ENCODE assay signal across 10 cellular contexts in genomic region chr2:167140767-167141166, GRCh38.
DNase-seq lines count a peak whose midpoint lies in the region; TF ChIP-seq lines count a peak whose summit lies in the region.
"Had no signal": no experiment of that assay in that cellular context is flagged by ENCODE, and none has a peak within 500 bp of the region (broad histone marks: within the 10 kb centered on the region; RNA-seq: fewer than 3 reads in every experiment).

No MANE protein-coding gene starts in this region.

- CTCF ChIA-PET in OCI-LY7 (lab: Charles Lee; ENCODE audit: unreplicated experiment): no interaction called here

- no peak for TF ChIP-seq POLR2A in uterus (IDR thresholded peaks at IDR 0.05)

- peaks cover 13% of the 10 kb centered on the region for H3K4me1 ChIP-seq in osteoblast (ENCODE audit: insufficient read depth, low read length)
- H3K4me1 ChIP-seq in uterus: no peaks in the 10 kb centered on the region
- no peaks in the 10 kb centered on the region for H3K4me1 ChIP-seq in OCI-LY7 (ENCODE audit: insufficient read depth, low read length, poor library complexity, severe bottlenecking)

- BruUV-seq in OCI-LY7 (replicated peaks; lab: Mats Ljungman, UMichigan): no TSS peak

- H3K36me3 ChIP-seq in osteoblast (ENCODE audit: insufficient read depth, low read length) (no peaks in the 10 kb centered on the region), uterus (no peaks in the 10 kb centered on the region), OCI-LY7 (ENCODE audit: insufficient read depth, low read length) (no peaks in the 10 kb centered on the region)
- H3K36me3 ChIP-seq: tibial nerve had no signal

- TF ChIP-seq CTCF in fibroblast of mammary gland (conservative IDR thresholded peaks at IDR 0.05; ENCODE audit: control insufficient read depth, insufficient read depth, low read depth, low read length) (no peak), osteoblast (IDR thresholded peaks at IDR 0.05; ENCODE audit: extremely low read depth, low read depth, low read length) (no peak), uterus (IDR thresholded peaks at IDR 0.05) (no peak), OCI-LY7 (conservative IDR thresholded peaks at IDR 0.05; ENCODE audit: low read length) (no peak)

- DNase-seq in GM03348 (ENCODE audit: low spot score) (peak; percentile 78), RPMI7951 (ENCODE audit: low read depth) (peak; percentile 93), fibroblast of mammary gland (ENCODE audit: low read depth) (peak; percentile 98), osteoblast (ENCODE audit: insufficient read length, low spot score, missing footprints) (peak; percentile 70), uterus (no peak), NCI-H1417 treated with DMSO at 0.1 percent for 48 hours (lab: John Stamatoyannopoulos, UW) (no peak), OCI-LY7 (ENCODE audit: low spot score) (no peak)
- no peak for DNase-seq in activated CD8-positive, alpha-beta memory T cell treated with anti-CD3 and anti-CD28 coated beads for 24 hours
- DNase-seq: NCI-H526 treated with DMSO at 0.1 percent for 48 hours had no signal

- no peaks in the 10 kb centered on the region for H4K20me1 ChIP-seq in osteoblast (ENCODE audit: insufficient read depth, low read length)
- H4K20me1 ChIP-seq in OCI-LY7 (ENCODE audit: insufficient read depth, low read length): no peaks in the 10 kb centered on the region

- no peaks in the 10 kb centered on the region for H3K9me2 ChIP-seq in OCI-LY7 (ENCODE audit: insufficient read depth, low read length)

- H3K27me3 ChIP-seq in osteoblast (ENCODE audit: insufficient read depth, low read length): no peaks in the 10 kb centered on the region
- H3K27me3 ChIP-seq in uterus: no peaks in the 10 kb centered on the region
- H3K27me3 ChIP-seq: tibial nerve had no signal

- H3K9me3 ChIP-seq in osteoblast (ENCODE audit: low read depth, low read length) (no peaks in the 10 kb centered on the region), uterus (no peaks in the 10 kb centered on the region), OCI-LY7 (ENCODE audit: low read length) (no peaks in the 10 kb centered on the region)
- H3K9me3 ChIP-seq: tibial nerve had no signal

- intact Hi-C loops in uterus (cut with DNase I; ENCODE audit: low total_unique reads): no loop called here
- intact Hi-C loops in OCI-LY7 (cut with micrococcal nuclease; ENCODE audit: unreplicated experiment): no loop called here

- POLR2A ChIA-PET in OCI-LY7 (lab: Charles Lee): no interaction called here

- H3K79me2 ChIP-seq in osteoblast (ENCODE audit: insufficient read depth, low read length) (no peaks in the 10 kb centered on the region), OCI-LY7 (ENCODE audit: insufficient read depth, low read depth, low read length) (no peaks in the 10 kb centered on the region)

- H3K27ac ChIP-seq in osteoblast (ENCODE audit: low read depth, low read length): peak overlapping the region; percentile 67
- no peak overlapping the region for H3K27ac ChIP-seq in uterus
- H3K27ac ChIP-seq in OCI-LY7 (ENCODE audit: low read depth, low read length, poor library complexity, severe bottlenecking): no peak overlapping the region
- H3K27ac ChIP-seq: tibial nerve had no signal

- H3K4me2 ChIP-seq in osteoblast (ENCODE audit: insufficient read depth, low read length) (no peak overlapping the region), OCI-LY7 (ENCODE audit: low read length) (no peak overlapping the region)

- H3K4me3 ChIP-seq in fibroblast of mammary gland (ENCODE audit: control insufficient read depth, low read depth, low read length) (no peak overlapping the region), osteoblast (ENCODE audit: insufficient read depth, low read length) (no peak overlapping the region), uterus (no peak overlapping the region), OCI-LY7 (ENCODE audit: low read depth, low read length, poor library complexity, severe bottlenecking) (no peak overlapping the region)
- H3K4me3 ChIP-seq: tibial nerve had no signal

- H2AFZ ChIP-seq in osteoblast (ENCODE audit: low read length) (no peak overlapping the region), OCI-LY7 (ENCODE audit: low read length) (no peak overlapping the region)

Comparison
In these comparisons a context has a peak if more than half of its experiments do, and no peak if none do; other contexts are left out.
1. DNase-seq: peak in GM03348 (single experiment), RPMI7951 (single experiment), fibroblast of mammary gland (single experiment) and osteoblast (single experiment); none in activated CD8-positive, alpha-beta memory T cell treated with anti-CD3 and anti-CD28 coated beads for 24 hours (single experiment), uterus (0 of 2), NCI-H1417 treated with DMSO at 0.1 percent for 48 hours (single experiment) and OCI-LY7 (single experiment).